1 cellular context compared by ENCODE assay signal in the genomic region with DNA sequence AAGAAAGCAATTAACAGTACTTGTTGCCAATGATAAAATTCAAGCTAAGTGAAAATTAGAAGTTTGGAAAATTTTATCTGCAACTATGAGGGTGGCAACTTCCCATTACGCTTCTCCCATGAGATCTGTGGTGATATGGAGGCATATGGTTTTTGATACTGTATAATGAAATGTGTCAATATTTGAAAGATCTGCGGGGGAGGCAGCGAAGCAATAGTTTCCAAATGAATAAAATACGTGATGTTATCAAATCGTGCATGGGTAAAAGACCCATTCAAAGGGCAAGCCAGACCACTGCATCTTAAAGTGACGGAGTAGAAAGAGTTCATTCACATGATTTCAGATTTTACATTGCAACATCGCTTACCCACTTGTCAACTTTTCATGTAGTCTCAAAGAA.
TF ChIP-seq lines count a peak whose summit lies in the region.

No MANE protein-coding gene starts in this region.

TF ChIP-seq in K562, 482 proteins besides CTCF, POLR2A, EP300 and RAD21:
- TF ChIP-seq ILF3 (IDR thresholded peaks at IDR 0.05; ENCODE audit: borderline replicate concordance) (no peak), TAF7 (tag; IDR thresholded peaks at IDR 0.05) (no peak), ESRRA (IDR thresholded peaks at IDR 0.05; ENCODE audit: borderline replicate concordance, low read depth) (no peak), CREM (IDR thresholded peaks at IDR 0.05; ENCODE audit: low read depth) (no peak), ARID3B (CRISPR knock-in tag; IDR thresholded peaks at IDR 0.05; ENCODE audit: borderline replicate concordance) (no peak), MAFG (tag; conservative IDR thresholded peaks at IDR 0.05) (no peak), DNMT1 (IDR thresholded peaks at IDR 0.05) (no peak), FOXK1 (CRISPR knock-in tag; IDR thresholded peaks at IDR 0.05; ENCODE audit: borderline replicate concordance) (no peak), ZNF398 (CRISPR knock-in tag; IDR thresholded peaks at IDR 0.05) (no peak), MCM5 (IDR thresholded peaks at IDR 0.05; ENCODE audit: low read depth) (no peak), CHD2 (IDR thresholded peaks at IDR 0.05; ENCODE audit: low read depth, low read length) (no peak)
